13 cellular contexts compared by ENCODE assay signal in the genomic region with DNA sequence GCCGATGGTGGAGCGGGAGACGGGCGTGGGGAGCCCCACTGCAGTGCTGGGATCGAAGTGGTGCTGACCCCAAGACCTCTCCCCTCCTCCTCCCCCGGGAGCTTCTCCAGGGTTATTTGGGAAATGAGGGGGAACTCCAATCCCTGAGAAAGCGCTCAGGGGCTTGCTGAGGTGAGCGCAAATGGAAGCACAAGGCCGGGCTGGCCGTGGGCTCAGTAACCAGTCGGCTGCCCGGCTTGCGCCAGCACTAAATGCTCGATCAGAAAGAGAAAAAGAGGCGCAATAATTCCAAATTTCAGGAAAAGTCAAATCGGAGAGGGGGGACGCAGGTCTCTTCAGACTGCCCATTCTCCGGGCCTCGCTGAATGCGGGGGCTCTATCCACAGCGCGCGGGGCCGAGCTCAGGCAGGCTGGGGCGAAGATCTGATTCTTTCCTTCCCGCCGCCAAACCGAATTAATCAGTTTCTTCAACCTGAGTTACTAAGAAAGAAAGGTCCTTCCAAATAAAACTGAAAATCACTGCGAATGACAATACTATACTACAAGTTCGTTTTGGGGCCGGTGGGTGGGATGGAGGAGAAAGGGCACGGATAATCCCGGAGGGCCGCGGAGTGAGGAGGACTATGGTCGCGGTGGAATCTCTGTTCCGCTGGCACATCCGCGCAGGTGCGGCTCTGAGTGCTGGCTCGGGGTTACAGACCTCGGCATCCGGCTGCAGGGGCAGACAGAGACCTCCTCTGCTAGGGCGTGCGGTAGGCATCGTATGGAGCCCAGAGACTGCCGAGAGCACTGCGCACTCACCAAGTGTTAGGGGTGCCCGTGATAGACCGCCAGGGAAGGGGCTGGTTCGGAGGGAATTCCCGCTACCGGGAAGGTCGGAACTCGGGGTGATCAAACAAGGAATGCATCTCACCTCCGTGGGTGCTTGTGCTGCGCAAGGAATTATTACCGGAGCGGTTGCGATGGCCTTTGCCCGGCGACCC. TPM values are rescaled to one million over a fixed set of nuclear protein-coding genes. Genes with fewer than 3 reads are reported as not detected.
DNase-seq lines count a peak whose midpoint lies in the region; ATAC-seq and TF ChIP-seq lines count a peak whose summit lies in the region.
"Had no signal": no experiment of that assay in that cellular context is flagged by ENCODE, and none has a peak within 500 bp of the region (broad histone marks: within the 10 kb centered on the region; RNA-seq: fewer than 3 reads in every experiment).

No MANE protein-coding gene starts in this region.

- no peak overlapping the region for H3K4me3 ChIP-seq in tibial artery
- H3K4me3 ChIP-seq: GM23248 had no signal

- H3K27ac ChIP-seq in CD4-positive, alpha-beta T cell (ENCODE audit: low read depth, low read length), result no peak overlapping the region
- no peak overlapping the region for H3K27ac ChIP-seq in tibial artery
- H3K27ac ChIP-seq: epithelial cell of prostate, GM23248 had no signal

- H3K9me3 ChIP-seq in CD4-positive, alpha-beta T cell (ENCODE audit: control insufficient read depth, low read length), result no peaks in the 10 kb centered on the region
- H3K9me3 ChIP-seq in tibial artery, result no peaks in the 10 kb centered on the region

- TF ChIP-seq CTCF in CD4-positive, alpha-beta T cell (IDR thresholded peaks at IDR 0.05), result no peak
- TF ChIP-seq CTCF in activated B cell treated with CpG ODN at 0.5 μM for 24 hours (IDR thresholded peaks at IDR 0.05) (no peak), nephron (IDR thresholded peaks at IDR 0.05; ENCODE audit: unreplicated experiment in 3 of 3) (no peak), tibial artery (IDR thresholded peaks at IDR 0.05) (no peak)

- peaks cover 0 to 39% (median 25%) of the 10 kb centered on the region in 4 donors for H3K4me1 ChIP-seq in tibial artery

- no peaks in the 10 kb centered on the region for H3K9me3 Mint-ChIP-seq in CD4-positive, alpha-beta T cell
- H3K9me3 Mint-ChIP-seq in activated B cell treated with CpG ODN at 0.5 μM for 24 hours (no peaks in the 10 kb centered on the region), nephron (peaks cover 2% of the 10 kb centered on the region)
- no peaks in the 10 kb centered on the region for H3K9me3 Mint-ChIP-seq in activated naive CD8-positive, alpha-beta T cell treated with anti-CD3 and anti-CD28 coated beads for 36 hours

- peaks cover 60% of the 10 kb centered on the region for H3K27me3 ChIP-seq in CD4-positive, alpha-beta T cell (ENCODE audit: control insufficient read depth, insufficient read depth, low read length)
- peaks cover 14 to 87% of the 10 kb centered on the region in 2 donors for H3K27me3 ChIP-seq in tibial artery

- peak; percentile 39 for ATAC-seq in CD4-positive, alpha-beta T cell (ENCODE audit: poor library complexity)
- ATAC-seq in activated B cell treated with CpG ODN at 0.5 μM for 24 hours (ENCODE audit: low read depth), result no peak

- H3K4me3 Mint-ChIP-seq in CD4-positive, alpha-beta T cell, result peak overlapping the region; percentile 81
- H3K4me3 Mint-ChIP-seq in activated B cell treated with CpG ODN at 0.5 μM for 24 hours, result peak overlapping the region; percentile 38
- peak overlapping the region; percentile 62 for H3K4me3 Mint-ChIP-seq in activated naive CD8-positive, alpha-beta T cell treated with anti-CD3 and anti-CD28 coated beads for 36 hours
- peak overlapping the region; percentile 34 to 74 (median 59) for H3K4me3 Mint-ChIP-seq in nephron

- peaks cover 46% of the 10 kb centered on the region for H3K4me1 Mint-ChIP-seq in CD4-positive, alpha-beta T cell (ENCODE audit: low read depth)
- H3K4me1 Mint-ChIP-seq in activated B cell treated with CpG ODN at 0.5 μM for 24 hours (peaks cover 36% of the 10 kb centered on the region), nephron (peaks cover 20% of the 10 kb centered on the region)
- H3K4me1 Mint-ChIP-seq in activated naive CD8-positive, alpha-beta T cell treated with anti-CD3 and anti-CD28 coated beads for 36 hours, result peaks cover 24% of the 10 kb centered on the region

- H3K27ac Mint-ChIP-seq in CD4-positive, alpha-beta T cell, result peak overlapping the region; percentile 48
- H3K27ac Mint-ChIP-seq in activated B cell treated with CpG ODN at 0.5 μM for 24 hours (no peak overlapping the region), nephron (no peak overlapping the region)
- no peak overlapping the region for H3K27ac Mint-ChIP-seq in activated naive CD8-positive, alpha-beta T cell treated with anti-CD3 and anti-CD28 coated beads for 36 hours

- H3K36me3 Mint-ChIP-seq in CD4-positive, alpha-beta T cell (ENCODE audit: low read depth), result no peaks in the 10 kb centered on the region
- H3K36me3 Mint-ChIP-seq in activated B cell treated with CpG ODN at 0.5 μM for 24 hours (ENCODE audit: low read depth) (no peaks in the 10 kb centered on the region), nephron (ENCODE audit: low read depth) (no peaks in the 10 kb centered on the region)
- H3K36me3 Mint-ChIP-seq in activated naive CD8-positive, alpha-beta T cell treated with anti-CD3 and anti-CD28 coated beads for 36 hours, result no peaks in the 10 kb centered on the region

- no peaks in the 10 kb centered on the region for H3K36me3 ChIP-seq in tibial artery

- POLR2A ChIA-PET in CD4-positive, alpha-beta T cell (lab: Charles Lee), result no interaction called here
- POLR2A ChIA-PET in activated B cell treated with CpG ODN at 0.5 μM for 24 hours (lab: Charles Lee), result no interaction called here

- H3K27me3 Mint-ChIP-seq in CD4-positive, alpha-beta T cell, result peaks cover 81% of the 10 kb centered on the region
- H3K27me3 Mint-ChIP-seq in activated B cell treated with CpG ODN at 0.5 μM for 24 hours (peaks cover 70% of the 10 kb centered on the region), nephron (ENCODE audit: low read depth) (peaks cover 94% of the 10 kb centered on the region)
- H3K27me3 Mint-ChIP-seq in activated naive CD8-positive, alpha-beta T cell treated with anti-CD3 and anti-CD28 coated beads for 36 hours, result peaks cover 78% of the 10 kb centered on the region

- DNase-seq in CD4-positive, alpha-beta T cell, result peak in 7 of 10 experiments; percentile 21 to 54 (median 27)
- no peak for DNase-seq in activated B cell treated with CpG ODN at 0.5 μM for 24 hours
- peak; percentile 48 for DNase-seq in activated naive CD8-positive, alpha-beta T cell treated with anti-CD3 and anti-CD28 coated beads for 36 hours
- no peak for DNase-seq in C1 segment of cervical spinal cord (lab: John Stamatoyannopoulos, UW)
- no peak for DNase-seq in SW480 (ENCODE audit: low spot score)
- DNase-seq in tibial artery, result no peak
- no peak for DNase-seq in OCI-M2 (lab: John Stamatoyannopoulos, UW; ENCODE audit: unreplicated experiment)
- DNase-seq: NCI-H2227 treated with DMSO at 0.1 percent for 48 hours had no signal

- intact Hi-C loops in CD4-positive, alpha-beta T cell (cut with DNase I, micrococcal nuclease), result no loop called here
- intact Hi-C loops in activated B cell treated with CpG ODN at 0.5 μM for 24 hours (cut with micrococcal nuclease) (loop anchor here (5.0 kb wide), 1 partner anchor 468 kb away; a partner anchor contains a TSS), tibial artery (cut with DNase I; ENCODE audit: low total_unique reads) (no loop called here)

- CTCF ChIA-PET in CD4-positive, alpha-beta T cell (lab: Charles Lee), result interaction anchor here (1.5 kb wide), 1 partner anchor 32 kb away, joined by 3 read pairs; no protein-coding TSS in a partner anchor
- CTCF ChIA-PET in activated B cell treated with CpG ODN at 0.5 μM for 24 hours (lab: Charles Lee), result interaction anchor here (1.5 kb wide), 1 partner anchor 12 kb away, joined by 5 read pairs; no protein-coding TSS in a partner anchor

RNA-seq across cellular contexts. Expression of a gene that starts 4.2 kb away (rescaled TPM):
- total RNA-seq in CD4-positive, alpha-beta T cell, result under 1 TPM; 0.59 to 0.85 TPM
- total RNA-seq in activated B cell treated with CpG ODN at 0.5 μM for 24 hours, result 0.42 TPM in 2 replicates
- under 1 TPM; 0.62 to 0.70 TPM for total RNA-seq in activated naive CD8-positive, alpha-beta T cell treated with anti-CD3 and anti-CD28 coated beads for 36 hours
- total RNA-seq: GM23248, myocyte, RPMI7951 had no signal

RNA-seq across cellular contexts. Expression of a gene that starts 30.2 kb away (rescaled TPM):
- total RNA-seq in CD4-positive, alpha-beta T cell, result not detected
- not detected in 2 replicates for total RNA-seq in activated B cell treated with CpG ODN at 0.5 μM for 24 hours
- under 1 TPM; 0.16 to 0.19 TPM for total RNA-seq in activated naive CD8-positive, alpha-beta T cell treated with anti-CD3 and anti-CD28 coated beads for 36 hours
- total RNA-seq: RPMI7951 had no signal

Comparison
In these comparisons a context has a peak if more than half of its experiments do, and no peak if none do; other contexts are left out.
1. DNase-seq: peak in CD4-positive, alpha-beta T cell (7 of 10) and activated naive CD8-positive, alpha-beta T cell treated with anti-CD3 and anti-CD28 coated beads for 36 hours (single experiment); none in activated B cell treated with CpG ODN at 0.5 μM for 24 hours (single experiment), C1 segment of cervical spinal cord (0 of 14), SW480 (single experiment), tibial artery (0 of 2) and OCI-M2 (single experiment).
2. Peak in every context shown above with its lines, with median percentiles within 50 percentile points of each other: H3K4me3 Mint-ChIP-seq.